In the genomic region with DNA sequence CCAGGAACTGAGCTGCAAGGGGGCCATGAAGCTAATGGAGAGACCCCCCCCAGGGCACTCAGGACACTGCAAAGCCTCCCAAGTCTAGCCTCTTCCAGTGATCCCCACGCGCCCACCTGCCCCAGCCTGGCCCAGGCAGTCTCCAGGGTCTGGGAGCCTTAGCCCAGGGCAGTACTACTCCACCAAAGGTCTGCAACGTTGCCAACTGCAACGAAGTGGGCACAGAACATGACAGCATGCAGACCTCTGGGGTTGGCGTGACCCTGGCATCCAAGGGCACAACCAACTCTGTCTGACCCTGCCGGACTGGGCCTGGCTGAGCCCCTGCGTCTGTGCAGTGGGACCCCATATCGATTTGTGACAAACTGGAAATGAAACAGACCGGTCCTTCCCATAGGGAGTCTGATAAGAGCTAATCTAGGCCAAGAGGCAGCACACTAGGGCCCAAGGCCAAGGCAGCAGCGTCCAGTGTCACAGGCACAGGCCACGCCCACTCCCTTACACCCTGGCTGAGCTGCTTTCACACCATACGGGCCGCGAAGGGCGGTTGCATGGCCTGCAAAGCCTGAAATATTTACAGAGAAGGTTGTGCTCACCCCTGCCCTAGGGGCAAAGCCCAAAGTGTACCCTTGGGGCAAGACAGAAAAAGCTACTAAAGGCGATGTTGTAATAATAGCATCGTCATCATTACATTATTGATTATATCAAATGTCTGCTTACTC, we compare ENCODE assay signal across 1 cellular context.
TF ChIP-seq lines count a peak whose summit lies in the region.

No MANE protein-coding gene starts in this region.

TF ChIP-seq in WTC11, 78 proteins besides CTCF, POLR2A, EP300 and RAD21 (continued from another document):
- TF ChIP-seq, protein P1, sequence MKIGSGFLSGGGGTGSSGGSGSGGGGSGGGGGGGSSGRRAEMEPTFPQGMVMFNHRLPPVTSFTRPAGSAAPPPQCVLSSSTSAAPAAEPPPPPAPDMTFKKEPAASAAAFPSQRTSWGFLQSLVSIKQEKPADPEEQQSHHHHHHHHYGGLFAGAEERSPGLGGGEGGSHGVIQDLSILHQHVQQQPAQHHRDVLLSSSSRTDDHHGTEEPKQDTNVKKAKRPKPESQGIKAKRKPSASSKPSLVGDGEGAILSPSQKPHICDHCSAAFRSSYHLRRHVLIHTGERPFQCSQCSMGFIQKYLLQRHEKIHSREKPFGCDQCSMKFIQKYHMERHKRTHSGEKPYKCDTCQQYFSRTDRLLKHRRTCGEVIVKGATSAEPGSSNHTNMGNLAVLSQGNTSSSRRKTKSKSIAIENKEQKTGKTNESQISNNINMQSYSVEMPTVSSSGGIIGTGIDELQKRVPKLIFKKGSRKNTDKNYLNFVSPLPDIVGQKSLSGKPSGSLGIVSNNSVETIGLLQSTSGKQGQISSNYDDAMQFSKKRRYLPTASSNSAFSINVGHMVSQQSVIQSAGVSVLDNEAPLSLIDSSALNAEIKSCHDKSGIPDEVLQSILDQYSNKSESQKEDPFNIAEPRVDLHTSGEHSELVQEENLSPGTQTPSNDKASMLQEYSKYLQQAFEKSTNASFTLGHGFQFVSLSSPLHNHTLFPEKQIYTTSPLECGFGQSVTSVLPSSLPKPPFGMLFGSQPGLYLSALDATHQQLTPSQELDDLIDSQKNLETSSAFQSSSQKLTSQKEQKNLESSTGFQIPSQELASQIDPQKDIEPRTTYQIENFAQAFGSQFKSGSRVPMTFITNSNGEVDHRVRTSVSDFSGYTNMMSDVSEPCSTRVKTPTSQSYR (CRISPR knock-in tag; IDR thresholded peaks at IDR 0.05): no peak
- no peak for TF ChIP-seq ATF1 (CRISPR knock-in tag; IDR thresholded peaks at IDR 0.05)
